In the genomic region with DNA sequence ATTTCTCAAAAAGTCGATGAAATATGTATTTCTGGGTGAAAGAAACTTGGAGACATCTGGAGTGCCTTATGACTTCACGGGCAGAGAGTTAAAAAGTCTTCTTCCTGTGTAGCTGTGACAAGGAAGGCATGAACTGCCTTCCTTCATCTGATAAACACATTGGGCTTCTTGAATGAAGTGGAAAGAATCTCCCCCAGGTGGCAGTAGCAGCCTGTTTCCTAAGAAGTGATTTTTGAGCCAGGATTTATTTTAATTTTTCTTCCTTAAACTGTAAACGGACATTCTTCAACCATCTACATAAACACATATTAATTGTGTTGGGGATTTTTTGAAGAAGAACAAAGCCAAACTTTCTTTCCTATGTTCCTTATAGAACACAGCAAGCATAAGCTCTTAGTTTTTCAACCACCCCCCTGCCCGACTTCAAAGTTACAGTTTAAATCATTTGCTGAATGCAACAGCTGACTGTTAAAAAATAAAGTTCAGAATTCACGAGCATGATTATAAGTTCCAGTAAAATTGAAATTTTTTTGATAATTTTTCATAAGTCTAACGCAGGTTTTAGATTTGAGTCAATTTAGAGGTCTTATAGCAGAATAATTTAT, we compare ENCODE assay signal across 8 cellular contexts. TPM values are rescaled to one million over a fixed set of nuclear protein-coding genes. Genes with fewer than 3 reads are reported as not detected.
DNase-seq lines count a peak whose midpoint lies in the region; ATAC-seq and TF ChIP-seq lines count a peak whose summit lies in the region.

No MANE protein-coding gene starts in this region.

- 33% methylated on average over 6 of the region's 6 CpGs for WGBS in mammary epithelial cell (ENCODE audit: low coverage, missing lambda C conversion rate)
- WGBS in lung, 2 donors, result 29 to 32% methylated on average over 6 of the region's 6 CpGs

- in situ Hi-C loops in mammary epithelial cell (cut with MboI; ENCODE audit: low sequenced_read_pairs in 2 of 2), result loop anchor here (5.0 to 25.0 kb wide), 4 partner anchors 135 to 518 kb away; no protein-coding TSS in a partner anchor

- intact Hi-C loops in mammary epithelial cell (cut with micrococcal nuclease), result loop anchor here (1.0 to 10.0 kb wide), 7 partner anchors 42 to 529 kb away; no protein-coding TSS in a partner anchor

- H4K20me1 ChIP-seq in mammary epithelial cell (ENCODE audit: insufficient read depth, low read length), result no peaks in the 10 kb centered on the region

- no peak overlapping the region for H3K27ac ChIP-seq in mammary epithelial cell (ENCODE audit: insufficient read depth, low read depth, low read length)
- H3K27ac ChIP-seq in lung (ENCODE audit: low read depth in 1 of 2, low read length in 1 of 2), result no peak overlapping the region

- H3K9me3 ChIP-seq in mammary epithelial cell (replicated peaks; ENCODE audit: insufficient read depth, low read length) (no peaks in the 10 kb centered on the region), lung (ENCODE audit: control insufficient read depth in 2 of 2, insufficient read depth in 1 of 2, low read length in 1 of 2) (no peaks in the 10 kb centered on the region)

- no TSS peak for BruUV-seq in mammary epithelial cell (replicated peaks; lab: Mats Ljungman, UMichigan)

- H3K36me3 ChIP-seq in mammary epithelial cell (ENCODE audit: insufficient read depth, low read length) (no peaks in the 10 kb centered on the region), lung (ENCODE audit: control insufficient read depth in 2 of 2, insufficient read depth in 2 of 2, low read length in 2 of 2) (no peaks in the 10 kb centered on the region)

- no peaks in the 10 kb centered on the region for H3K79me2 ChIP-seq in mammary epithelial cell (ENCODE audit: insufficient read depth, low read length)

- H3K4me1 ChIP-seq in mammary epithelial cell (ENCODE audit: insufficient read depth, low read length) (peaks cover 12% of the 10 kb centered on the region), lung (ENCODE audit: control insufficient read depth in 2 of 2, insufficient read depth in 2 of 2, low read length in 2 of 2) (peaks cover 0 to 4% of the 10 kb centered on the region in 2 donors)

- H3K4me2 ChIP-seq in mammary epithelial cell (ENCODE audit: insufficient read depth, low read depth, low read length), result no peak overlapping the region

- H3K27me3 ChIP-seq in mammary epithelial cell (ENCODE audit: insufficient read depth, low read length) (no peaks in the 10 kb centered on the region), lung (ENCODE audit: control insufficient read depth, insufficient read depth) (no peaks in the 10 kb centered on the region)

- dilution Hi-C loops in mammary epithelial cell (cut with HindIII; ENCODE audit: low sequenced_read_pairs), result no loop called here

- TF ChIP-seq POLR2A in GM18505 (IDR thresholded peaks at IDR 0.05; ENCODE audit: borderline replicate concordance, extremely low read depth, insufficient read depth, insufficient read length), result no peak

- no peak overlapping the region for H3K9ac ChIP-seq in mammary epithelial cell (ENCODE audit: insufficient read depth, low read length)

- TF ChIP-seq CTCF in mammary epithelial cell (conservative IDR thresholded peaks at IDR 0.05 in 1 of 2, IDR thresholded peaks at IDR 0.05 in 1 of 2; ENCODE audit: extremely low read depth in 1 of 2, insufficient read depth in 1 of 2, low read depth in 1 of 2, low read length in 2 of 2) (peak; percentile 71 to 76), lung (IDR thresholded peaks at IDR 0.05; ENCODE audit: control extremely low read depth, extremely low read depth) (peak; percentile 4)

- H3K4me3 ChIP-seq in mammary epithelial cell (replicated peaks in 1 of 3; ENCODE audit: insufficient read depth in 1 of 3, low read depth in 2 of 3, low read length in 3 of 3) (no peak overlapping the region), lung (no peak overlapping the region)

- DNase-seq in COLO829 (ENCODE audit: low spot score) (peak; percentile 63), NOMO-1 treated with DMSO at 0.1 percent for 48 hours (lab: John Stamatoyannopoulos, UW; ENCODE audit: unreplicated experiment) (peak; percentile 79), mammary epithelial cell (peak; percentile 50), lung (ENCODE audit: low spot score) (no peak), NK-92 (lab: John Stamatoyannopoulos, UW; ENCODE audit: unreplicated experiment) (no peak)
- DNase-seq in activated CD4-positive, CD25-positive, alpha-beta regulatory T cell treated with anti-CD3 and anti-CD28 coated beads, Interleukin-2, amount 50 U/mL, for 72 hours, result no peak

- ATAC-seq in GM18505 (IDR thresholded peaks at IDR 0.05; ENCODE audit: unreplicated experiment), result peak; percentile 73
- ATAC-seq in HG03108 (IDR thresholded peaks at IDR 0.05; ENCODE audit: unreplicated experiment), result peak; percentile 55
- no peak for ATAC-seq in lung (ENCODE audit: insufficient read depth, low FRiP score)

- peak overlapping the region; percentile 41 for H2AFZ ChIP-seq in mammary epithelial cell (ENCODE audit: low read depth, low read length)

- CTCF ChIA-PET in mammary epithelial cell (lab: Charles Lee; ENCODE audit: low non-redundant PET), result interaction anchor here (0.6 to 0.8 kb wide), 3 partner anchors 41 to 171 kb away, joined by 3 to 7 read pairs (median 5); no protein-coding TSS in a partner anchor

RNA-seq across cellular contexts. Expression of a gene that starts 1.0 kb away (rescaled TPM):
- total RNA-seq in mammary epithelial cell (not detected), lung (not detected)
- polyA plus RNA-seq in mammary epithelial cell (not detected), lung (not detected)
- not detected for polyA minus RNA-seq in mammary epithelial cell

RNA-seq across cellular contexts. Expression of a gene that starts 53.2 kb away (rescaled TPM):
- 10 to 100 TPM; 17.7 to 56.0 TPM for total RNA-seq in mammary epithelial cell
- polyA plus RNA-seq in mammary epithelial cell, result 17.4 TPM
- polyA minus RNA-seq in mammary epithelial cell, result 3.3 TPM
- 10 to 100 TPM; 29.2 to 40.7 TPM for total RNA-seq in lung
- 10 to 100 TPM; 28.7 to 31.0 TPM for polyA plus RNA-seq in lung

RNA-seq across cellular contexts. Expression of a gene that starts 53.5 kb away (rescaled TPM):
- total RNA-seq in mammary epithelial cell (10 to 100 TPM; 28.0 to 45.3 TPM), lung (10 to 100 TPM; 29.7 to 71.2 TPM)
- polyA plus RNA-seq in mammary epithelial cell (8.3 TPM), lung (1 to 10 TPM; 6.7 to 7.6 TPM)
- polyA minus RNA-seq in mammary epithelial cell, result 16.7 TPM

Comparison
In these comparisons a context has a peak if more than half of its experiments do, and no peak if none do; other contexts are left out.
1. DNase-seq: peak in COLO829 (single experiment), NOMO-1 treated with DMSO at 0.1 percent for 48 hours (single experiment) and mammary epithelial cell (single experiment); none in lung (single experiment), NK-92 (single experiment) and activated CD4-positive, CD25-positive, alpha-beta regulatory T cell treated with anti-CD3 and anti-CD28 coated beads, Interleukin-2, amount 50 U/mL, for 72 hours (single experiment).